Comparison of ENCODE assay signal across 7 cellular contexts in the genomic region with DNA sequence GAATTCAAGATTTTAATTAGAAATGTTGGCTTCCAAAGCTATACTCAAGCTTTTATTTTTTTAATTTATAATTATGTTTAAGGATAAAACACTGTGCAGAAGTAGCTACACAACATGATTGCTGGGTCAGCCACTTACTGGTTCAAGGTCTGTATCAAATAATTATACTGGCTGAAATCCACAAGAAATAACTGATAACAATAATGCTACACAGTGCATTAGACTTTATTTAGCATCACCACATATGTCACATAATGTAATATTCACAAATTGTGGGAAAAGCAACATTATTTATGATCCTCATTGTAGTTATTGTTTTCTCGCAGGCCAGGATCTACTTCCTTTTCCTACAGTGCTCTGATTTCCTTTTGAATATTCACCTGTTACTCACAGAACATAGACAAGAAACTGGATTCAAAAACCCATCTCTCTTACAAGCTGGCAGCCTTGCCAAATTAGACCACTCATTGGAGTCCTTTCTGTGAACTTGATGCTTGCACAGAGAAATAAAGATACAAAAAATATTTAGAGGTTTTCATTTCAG.
"Had no signal": no experiment of that assay in that cellular context is flagged by ENCODE, and none has a peak within 500 bp of the region (broad histone marks: within the 10 kb centered on the region; RNA-seq: fewer than 3 reads in every experiment).

No MANE protein-coding gene starts in this region.

- H3K4me3 ChIP-seq: GM12878 had no signal

- ATAC-seq: GM12878 had no signal

- FAIRE-seq: GM12878, GM12891, GM12892, GM18507, GM19239 had no signal

- DNase-seq: GDM1, GF-D8 had no signal
